Comparison of ENCODE assay signal across 22 cellular contexts in the genomic region with DNA sequence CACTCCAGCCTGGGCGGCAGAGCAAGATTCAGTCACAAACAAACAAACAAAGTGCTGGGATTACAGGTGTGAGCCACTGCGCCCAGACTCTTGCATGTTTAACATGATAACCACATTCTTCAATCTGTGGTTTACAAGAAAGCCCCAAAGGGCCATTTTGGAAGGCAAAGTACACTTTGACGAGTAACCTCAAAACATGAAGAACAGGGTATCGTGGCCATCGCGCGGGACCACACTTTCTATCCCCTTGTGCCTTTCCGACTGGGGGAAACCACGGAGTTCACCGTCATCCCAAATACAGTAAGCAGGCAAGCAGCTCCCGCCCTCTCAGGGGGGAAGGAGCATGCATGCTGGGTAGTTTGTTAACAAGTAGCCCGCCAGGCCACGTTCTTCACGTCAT.
"Had no signal": no experiment of that assay in that cellular context is flagged by ENCODE, and none has a peak within 500 bp of the region (broad histone marks: within the 10 kb centered on the region; RNA-seq: fewer than 3 reads in every experiment).

No MANE protein-coding gene starts in this region.

- DNase-seq: colonic mucosa; effector CD8-positive, alpha-beta T cell; heart right ventricle; kidney; left cardiac atrium; left ventricle myocardium inferior; lower lobe of right lung; spleen; stimulated activated CD4-positive, alpha-beta T cell treated with anti-CD3 and anti-CD28 coated beads, Interleukin-15, amount 100 ng/mL, for 24 hours; stimulated activated CD4-positive, alpha-beta T cell treated with anti-CD3 and anti-CD28 coated beads, Interleukin-1b, Interleukin-23, amount 100 ng/mL, for 48 hours; stimulated activated CD4-positive, alpha-beta T cell treated with anti-CD3 and anti-CD28 coated beads, Interleukin-4, amount 100 ng/mL, for 24 hours; tibial artery; upper lobe of left lung; uterus had no signal

- ATAC-seq: esophagus mucosa; heart right ventricle; left cardiac atrium; lower lobe of right lung; sciatic nerve; stimulated activated memory B cell treated with anti-CD40 and anti-IgM and Interleukin-4, amounts not matched to agents 10 μg/mL and 1 μg/mL and 100 μg/mL, for 72 hours had no signal

- H3K27ac Mint-ChIP-seq: memory B cell; mesothelial cell of epicardium; nephron; stimulated activated memory B cell treated with anti-CD40 and anti-IgM and Interleukin-4, amounts not matched to agents 10 μg/mL and 1 μg/mL and 100 μg/mL, for 72 hours; stimulated activated naive CD8-positive, alpha-beta T cell treated with anti-CD3 and anti-CD28 coated beads, Interleukin-15, Interleukin-2, amounts not matched to agents 100 ng/mL and 50 ng/mL, for 24 hours had no signal

- H3K4me3 Mint-ChIP-seq: memory B cell; mesothelial cell of epicardium; nephron; stimulated activated memory B cell treated with anti-CD40 and anti-IgM and Interleukin-4, amounts not matched to agents 10 μg/mL and 1 μg/mL and 100 μg/mL, for 72 hours; stimulated activated naive CD8-positive, alpha-beta T cell treated with anti-CD3 and anti-CD28 coated beads, Interleukin-15, Interleukin-2, amounts not matched to agents 100 ng/mL and 50 ng/mL, for 24 hours had no signal

- H3K27me3 Mint-ChIP-seq: memory B cell; stimulated activated memory B cell treated with anti-CD40 and anti-IgM and Interleukin-4, amounts not matched to agents 10 μg/mL and 1 μg/mL and 100 μg/mL, for 72 hours; stimulated activated naive CD8-positive, alpha-beta T cell treated with anti-CD3 and anti-CD28 coated beads, Interleukin-15, Interleukin-2, amounts not matched to agents 100 ng/mL and 50 ng/mL, for 24 hours had no signal

- H3K9me3 ChIP-seq: colonic mucosa, heart right ventricle, left ventricle myocardium inferior, lower lobe of right lung, prostate gland, spleen, tibial artery, upper lobe of left lung, uterus had no signal

- H3K4me1 Mint-ChIP-seq: mesothelial cell of epicardium had no signal

- H3K27me3 ChIP-seq: colonic mucosa, heart right ventricle, spleen, tibial artery, upper lobe of left lung, uterus had no signal

- H3K27ac ChIP-seq: colonic mucosa, lower lobe of right lung, prostate gland, spleen, tibial artery, upper lobe of left lung, uterus had no signal

- H3K4me3 ChIP-seq: colonic mucosa, heart right ventricle, left ventricle myocardium inferior, lower lobe of right lung, prostate gland, spleen, tibial artery, upper lobe of left lung, uterus had no signal

- H3K9me3 Mint-ChIP-seq: memory B cell; mesothelial cell of epicardium; nephron; stimulated activated memory B cell treated with anti-CD40 and anti-IgM and Interleukin-4, amounts not matched to agents 10 μg/mL and 1 μg/mL and 100 μg/mL, for 72 hours; stimulated activated naive CD8-positive, alpha-beta T cell treated with anti-CD3 and anti-CD28 coated beads, Interleukin-15, Interleukin-2, amounts not matched to agents 100 ng/mL and 50 ng/mL, for 24 hours had no signal
